12 cellular contexts compared by ENCODE assay signal in the genomic region with DNA sequence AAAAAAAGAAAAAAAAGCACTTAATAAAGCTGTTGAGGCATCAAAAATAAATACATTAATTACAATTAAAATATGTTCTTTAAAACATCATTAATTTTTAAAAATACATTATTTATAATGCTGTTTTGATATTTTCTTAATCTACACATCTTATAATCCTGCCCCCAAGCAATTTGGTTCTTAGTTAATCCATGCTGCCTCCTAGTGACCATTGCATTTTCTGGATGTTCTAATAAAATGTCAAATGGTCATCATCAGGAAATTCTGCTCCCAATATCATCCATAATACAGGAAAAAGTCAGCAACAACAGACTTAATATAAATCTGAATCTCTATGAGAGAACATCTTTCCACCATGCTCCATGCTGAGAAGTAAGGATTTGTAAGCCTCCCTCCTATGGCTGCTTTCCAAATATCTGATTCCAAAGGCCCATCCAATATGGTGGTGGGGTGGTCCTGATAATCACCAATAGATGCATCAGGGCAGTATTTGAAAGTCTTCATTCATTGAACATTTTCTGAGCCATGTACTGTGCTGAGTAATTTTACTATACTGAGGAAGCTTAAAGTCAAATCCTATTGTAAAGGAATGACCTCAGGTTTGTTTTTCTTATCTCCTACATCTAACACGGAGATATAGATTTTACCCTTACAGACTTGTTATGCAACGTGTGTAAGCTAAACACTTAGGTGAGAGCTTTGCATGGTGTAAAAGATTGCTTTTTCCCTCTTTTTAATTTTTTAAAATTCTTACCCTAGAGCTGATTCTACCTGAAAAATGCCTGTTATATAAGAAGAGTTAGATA.
DNase-seq lines count a peak whose midpoint lies in the region; FAIRE-seq and TF ChIP-seq lines count a peak whose summit lies in the region.
"Had no signal": no experiment of that assay in that cellular context is flagged by ENCODE, and none has a peak within 500 bp of the region (broad histone marks: within the 10 kb centered on the region; RNA-seq: fewer than 3 reads in every experiment).

No MANE protein-coding gene starts in this region.

- H3K4me1 ChIP-seq in small intestine (ENCODE audit: control insufficient read depth in 2 of 2, insufficient read depth in 1 of 2, low read depth in 1 of 2, low read length in 1 of 2) (no peaks in the 10 kb centered on the region), spleen (no peaks in the 10 kb centered on the region), vagina (peaks cover 6% of the 10 kb centered on the region)
- H3K4me1 ChIP-seq: tibial artery had no signal

- peak; percentile 60 for TF ChIP-seq CTCF in fibroblast of the aortic adventitia (IDR thresholded peaks at IDR 0.05; ENCODE audit: insufficient read depth, low read length)
- peak in 2 of 11 experiments; percentile 8 to 12 for TF ChIP-seq CTCF in spleen (IDR thresholded peaks at IDR 0.05 in 8 of 11, conservative IDR thresholded peaks at IDR 0.05 in 3 of 11)
- no peak for TF ChIP-seq CTCF in vagina (IDR thresholded peaks at IDR 0.05)

- DNase-seq in NCI-H2227 (lab: John Stamatoyannopoulos, UW; ENCODE audit: unreplicated experiment), result peak; percentile 17
- DNase-seq in NCI-H2227 treated with DMSO at 0.1 percent for 48 hours (lab: John Stamatoyannopoulos, UW), result no peak
- DNase-seq in OCI-M1 (lab: John Stamatoyannopoulos, UW), result peak; percentile 45
- peak; percentile 67 for DNase-seq in fibroblast of the aortic adventitia (ENCODE audit: low read depth)
- DNase-seq in small intestine, result peak; percentile 45
- DNase-seq in spleen, result no peak
- DNase-seq in activated effector memory CD4-positive, alpha-beta T cell treated with anti-CD3 and anti-CD28 coated beads, Interleukin-2, amount 50 U/mL, for 16 hours, result no peak
- no peak for DNase-seq in vagina (ENCODE audit: extremely low spot score in 2 of 2)
- DNase-seq: activated CD8-positive, alpha-beta T cell treated with anti-CD3 and anti-CD28 coated beads, Interleukin-2, amount 10 ng/mL, durations not matched to agents 7 days and 5 days; CD4-positive, CD25-positive, alpha-beta regulatory T cell; tibial artery had no signal

- FAIRE-seq in small intestine (lab: Jason Lieb, UNC), result no peak

- TF ChIP-seq POLR2A in spleen (IDR thresholded peaks at IDR 0.05) (no peak), vagina (IDR thresholded peaks at IDR 0.05) (no peak)

- H3K27ac ChIP-seq in small intestine (ENCODE audit: low read depth in 1 of 2, low read length in 1 of 2) (no peak overlapping the region), spleen (no peak overlapping the region), vagina (no peak overlapping the region)
- H3K27ac ChIP-seq: skin epidermis, tibial artery had no signal

- WGBS in small intestine, 3 donors, result 7 to 29% (median 26%) methylated on average over 2 of the region's 2 CpGs
- WGBS in spleen, 5 donors, result 42 to 62% (median 50%) methylated on average over 2 of the region's 2 CpGs

- intact Hi-C loops in spleen (cut with DNase I; ENCODE audit: low total_unique reads) (no loop called here), vagina (cut with DNase I) (no loop called here)

- H3K9me3 ChIP-seq in small intestine (ENCODE audit: control insufficient read depth, low read depth), result no peaks in the 10 kb centered on the region
- peaks cover 0 to 26% (median 9%) of the 10 kb centered on the region in 8 donors for H3K9me3 ChIP-seq in spleen
- no peaks in the 10 kb centered on the region for H3K9me3 ChIP-seq in vagina

- no peaks in the 10 kb centered on the region for H3K36me3 ChIP-seq in small intestine (ENCODE audit: control insufficient read depth in 2 of 2, insufficient read depth in 2 of 2, low read length in 2 of 2)
- no peaks in the 10 kb centered on the region for H3K36me3 ChIP-seq in spleen
- no peaks in the 10 kb centered on the region for H3K36me3 ChIP-seq in vagina
- H3K36me3 ChIP-seq: tibial artery had no signal

- H3K27me3 ChIP-seq in small intestine (ENCODE audit: control insufficient read depth in 2 of 2, insufficient read depth in 2 of 2, low read length in 2 of 2) (no peaks in the 10 kb centered on the region), spleen (replicated peaks in 1 of 7) (peaks cover 0 to 31% (median 0%) of the 10 kb centered on the region in 7 donors), vagina (no peaks in the 10 kb centered on the region)
- H3K27me3 ChIP-seq: tibial artery had no signal

- H3K4me3 ChIP-seq in fibroblast of the aortic adventitia (ENCODE audit: low read depth, low read length) (no peak overlapping the region), small intestine (ENCODE audit: low read depth in 1 of 2, low read length in 2 of 2) (no peak overlapping the region), spleen (no peak overlapping the region), vagina (no peak overlapping the region)
- H3K4me3 ChIP-seq: skin epidermis, tibial artery had no signal

Comparison
In these comparisons a context has a peak if more than half of its experiments do, and no peak if none do; other contexts are left out.
1. DNase-seq: peak in NCI-H2227 (single experiment), OCI-M1 (single experiment), fibroblast of the aortic adventitia (single experiment) and small intestine (single experiment); none in NCI-H2227 treated with DMSO at 0.1 percent for 48 hours (single experiment), spleen (single experiment), activated effector memory CD4-positive, alpha-beta T cell treated with anti-CD3 and anti-CD28 coated beads, Interleukin-2, amount 50 U/mL, for 16 hours (single experiment) and vagina (0 of 2).